ENCODE assay signal across 20 cellular contexts in genomic region chr9:103802068-103802467, GRCh38.
DNase-seq lines count a peak whose midpoint lies in the region; ATAC-seq and TF ChIP-seq lines count a peak whose summit lies in the region.
"Had no signal": no experiment of that assay in that cellular context is flagged by ENCODE, and none has a peak within 500 bp of the region (broad histone marks: within the 10 kb centered on the region; RNA-seq: fewer than 3 reads in every experiment).

No MANE protein-coding gene starts in this region.

- H3K4me1 ChIP-seq in foreskin keratinocyte = no peaks in the 10 kb centered on the region

- DNase-seq in ELR (ENCODE audit: low read depth) (peak; percentile 59), SW 1271 (lab: John Stamatoyannopoulos, UW) (peak; percentile 31 to 52), fibroblast of mammary gland (ENCODE audit: low read depth) (peak; percentile 2), renal cortical epithelial cell (ENCODE audit: low read depth) (peak; percentile 2), DMS 273 treated with DMSO at 0.1 percent for 48 hours (lab: John Stamatoyannopoulos, UW) (no peak), foreskin keratinocyte (no peak), germinal center (ENCODE audit: low spot score) (no peak)
- DNase-seq: ACHN, C1 segment of cervical spinal cord, DMS79 treated with DMSO at 0.1 percent for 48 hours, GDM1, GM23248, KG1, NCI-H1694 treated with DMSO at 0.1 percent for 48 hours, NCI-H2107, NCI-H345, NCI-H524 treated with DMSO at 0.1 percent for 48 hours, PC-9, SIG-M5 had no signal

- no peak for ATAC-seq in foreskin keratinocyte

- H3K27me3 ChIP-seq in foreskin keratinocyte = no peaks in the 10 kb centered on the region

- H3K4me3 ChIP-seq in fibroblast of mammary gland (ENCODE audit: control insufficient read depth, low read depth, low read length) = no peak overlapping the region
- H3K4me3 ChIP-seq: GM23248, PC-9 had no signal

- TF ChIP-seq CTCF in fibroblast of mammary gland (conservative IDR thresholded peaks at IDR 0.05; ENCODE audit: control insufficient read depth, insufficient read depth, low read depth, low read length) = no peak
- TF ChIP-seq CTCF in foreskin keratinocyte (conservative IDR thresholded peaks at IDR 0.05) = no peak

- H3K27ac ChIP-seq in foreskin keratinocyte = no peak overlapping the region
- H3K27ac ChIP-seq: GM23248, PC-9, RWPE1 had no signal

Comparison
In these comparisons a context has a peak if more than half of its experiments do, and no peak if none do; other contexts are left out.
1. DNase-seq: peak in ELR (single experiment), SW 1271 (2 of 2), fibroblast of mammary gland (single experiment) and renal cortical epithelial cell (single experiment); none in DMS 273 treated with DMSO at 0.1 percent for 48 hours (single experiment), foreskin keratinocyte (0 of 2) and germinal center (single experiment).